ENCODE assay signal across 7 cellular contexts in genomic region chr6:18155273-18155863, GRCh38. TPM values are rescaled to one million over a fixed set of nuclear protein-coding genes. Genes with fewer than 3 reads are reported as not detected.
DNase-seq lines count a peak whose midpoint lies in the region; ATAC-seq and TF ChIP-seq lines count a peak whose summit lies in the region.

TSS of gene KDM1B (plus strand) at chr6:18155422. CDS start at chr6:18159896, 4,474 bp downstream.

- 2% methylated on average over 45 of the region's 67 CpGs for WGBS in hepatocyte (ENCODE audit: low lambda C conversion rate, missing lambda C conversion rate)

- H3K9me2 ChIP-seq in hepatocyte (replicated peaks; ENCODE audit: insufficient read depth): no peaks in the 10 kb centered on the region

- H3K79me2 ChIP-seq in hepatocyte: peaks cover 7% of the 10 kb centered on the region

- H3K27me3 Mint-ChIP-seq in T-cell: no peaks in the 10 kb centered on the region

- peak within 1 kb of the TSS; percentile 96 for H3K4me3 ChIP-seq in astrocyte of the cerebellum (ENCODE audit: low read depth, low read length)
- peak within 1 kb of the TSS; percentile 56 for H3K4me3 ChIP-seq in hepatocyte

- H3K4me2 ChIP-seq in hepatocyte: peak within 1 kb of the TSS; percentile 87

- POLR2A ChIA-PET in T-cell (lab: Charles Lee): interaction anchor here in 1 of 2 donors (0.6 kb wide), 1 partner anchor 97 kb away, joined by 10 read pairs; no protein-coding TSS in a partner anchor

- H3K36me3 ChIP-seq in hepatocyte (replicated peaks; ENCODE audit: insufficient read depth, low read depth): no peaks in the 10 kb centered on the region

- CTCF ChIA-PET in T-cell (lab: Charles Lee): interaction anchor here (0.6 to 0.7 kb wide), 2 partner anchors 24 to 103 kb away, joined by 5 read pairs; no protein-coding TSS in a partner anchor

- no peaks in the 10 kb centered on the region for H3K9me3 Mint-ChIP-seq in T-cell

- DNase-seq in NCI-H128 (lab: John Stamatoyannopoulos, UW; ENCODE audit: unreplicated experiment) (peak; percentile 96), T-cell (peak in 33 of 34 experiments; percentile 97 to 100 (median 98)), astrocyte of the cerebellum (ENCODE audit: low read depth) (peak; percentile 95), hepatocyte (ENCODE audit: low spot score) (peak; percentile 99), retina (peak; percentile 94)

- H3K27ac ChIP-seq in hepatocyte: peak within 1 kb of the TSS; percentile 91

- H3K4me3 Mint-ChIP-seq in T-cell: peak within 1 kb of the TSS; percentile 90 to 97 (median 96)

- no peaks in the 10 kb centered on the region for H4K20me1 ChIP-seq in hepatocyte (ENCODE audit: insufficient read depth, poor library complexity, severe bottlenecking)

- TF ChIP-seq POLR2A in GM15510 (IDR thresholded peaks at IDR 0.05; ENCODE audit: borderline replicate concordance, extremely low read depth, insufficient read length): peak; percentile 70

- ATAC-seq in HG02759 (IDR thresholded peaks at IDR 0.05; ENCODE audit: unreplicated experiment) (peak; percentile 90), T-cell (replicated peaks in 1 of 4) (peak; percentile 91 to 96 (median 92))

- peaks cover 14% of the 10 kb centered on the region for H3K36me3 Mint-ChIP-seq in T-cell

- no peaks in the 10 kb centered on the region for H3K27me3 ChIP-seq in hepatocyte

- peak within 1 kb of the TSS; percentile 83 for H2AFZ ChIP-seq in hepatocyte

- peaks cover 29 to 54% (median 38%) of the 10 kb centered on the region in 3 donors for H3K4me1 Mint-ChIP-seq in T-cell

- in situ Hi-C loops in astrocyte of the cerebellum (cut with HindIII; ENCODE audit: low sequenced_read_pairs): no loop called here

- H3K4me1 ChIP-seq in hepatocyte (ENCODE audit: insufficient read depth): no peaks in the 10 kb centered on the region

- no peaks in the 10 kb centered on the region for H3K9me3 ChIP-seq in hepatocyte (ENCODE audit: low read depth)

- peak within 1 kb of the TSS; percentile 93 to 97 for H3K27ac Mint-ChIP-seq in T-cell

- TF ChIP-seq CTCF in astrocyte of the cerebellum (IDR thresholded peaks at IDR 0.05; ENCODE audit: low read depth, low read length, missing control alignments) (no peak), hepatocyte (IDR thresholded peaks at IDR 0.05; ENCODE audit: poor library complexity) (no peak)

RNA-seq across cellular contexts. Expression of gene KDM1B, which starts in this region (rescaled TPM):
- total RNA-seq in T-cell (10 to 100 TPM in 3 of 5 donors, 1 to 10 TPM in 2; 9.0 to 10.7 (median 10.4) TPM), hepatocyte (7.8 and 9.1 TPM in 2 replicates)
- polyA plus RNA-seq in hepatocyte: 4.8 and 5.9 TPM in 2 replicates

Comparison
In these comparisons a context has a peak if more than half of its experiments do, and no peak if none do; other contexts are left out.
1. Peak in every context shown above with its lines: DNase-seq, ATAC-seq, H3K4me3 ChIP-seq and H3K27ac ChIP-seq.